ENCODE assay signal across 24 cellular contexts in genomic region chr21:26683996-26684395, GRCh38.
DNase-seq lines count a peak whose midpoint lies in the region; ATAC-seq and TF ChIP-seq lines count a peak whose summit lies in the region.
"Had no signal": no experiment of that assay in that cellular context is flagged by ENCODE, and none has a peak within 500 bp of the region (broad histone marks: within the 10 kb centered on the region; RNA-seq: fewer than 3 reads in every experiment).

No MANE protein-coding gene starts in this region.

- no peaks in the 10 kb centered on the region for H3K27me3 ChIP-seq in breast epithelium
- H3K27me3 ChIP-seq in PC-3 (ENCODE audit: low read length), result no peaks in the 10 kb centered on the region
- H3K27me3 ChIP-seq: BLaER1 treated with 17β-estradiol and CSF1 and Interleukin-3, amounts not matched to agents 10 nM and 100 nM had no signal

- CTCF ChIA-PET in MCF 10A (lab: Yijun Ruan, JAX), result no interaction called here
- CTCF ChIA-PET in PC-3 (lab: Charles Lee), result no interaction called here

- H3K4me3 Mint-ChIP-seq in MCF 10A (ENCODE audit: unreplicated experiment), result no peak overlapping the region
- H3K4me3 Mint-ChIP-seq in activated T-helper 2 cell treated with anti-CD3 and anti-CD28 coated beads, Interferon-gamma antibody, Interleukin-2, Interleukin-4, amounts not matched to agents 10 μg/mL and 5 μg/mL and 100 μg/mL, durations not matched to agents 14 hours and 24 hours and 36 hours (ENCODE audit: low read depth), result no peak overlapping the region
- H3K4me3 Mint-ChIP-seq: B cell; CD14-positive monocyte; CD4-positive, alpha-beta memory T cell; CD4-positive, CD25-positive, alpha-beta regulatory T cell; CD8-positive, alpha-beta memory T cell had no signal

- no peaks in the 10 kb centered on the region for H3K79me2 ChIP-seq in PC-3 (ENCODE audit: low read length)

- intact Hi-C loops in MCF 10A (cut with micrococcal nuclease), result no loop called here
- intact Hi-C loops in breast epithelium (cut with DNase I; ENCODE audit: low total_unique reads), result no loop called here
- intact Hi-C loops in PC-3 (cut with micrococcal nuclease), result loop anchor here (2.0 kb wide), 1 partner anchor 293 kb away; no protein-coding TSS in a partner anchor
- intact Hi-C loops in activated T-helper 2 cell treated with anti-CD3 and anti-CD28 coated beads, Interferon-gamma antibody, Interleukin-2, Interleukin-4, amounts not matched to agents 10 μg/mL and 5 μg/mL and 100 μg/mL, durations not matched to agents 14 hours and 24 hours and 36 hours (cut with micrococcal nuclease), result no loop called here

- POLR2A ChIA-PET in MCF 10A (lab: Yijun Ruan, JAX) (no interaction called here), PC-3 (lab: Charles Lee; ENCODE audit: unreplicated experiment) (no interaction called here)

- no peak for ATAC-seq in PC-3
- ATAC-seq: A549, GM12878 had no signal

- H3K36me3 Mint-ChIP-seq in MCF 10A (ENCODE audit: insufficient read depth, unreplicated experiment), result no peaks in the 10 kb centered on the region
- no peaks in the 10 kb centered on the region for H3K36me3 Mint-ChIP-seq in activated T-helper 2 cell treated with anti-CD3 and anti-CD28 coated beads, Interferon-gamma antibody, Interleukin-2, Interleukin-4, amounts not matched to agents 10 μg/mL and 5 μg/mL and 100 μg/mL, durations not matched to agents 14 hours and 24 hours and 36 hours (ENCODE audit: low read depth)
- H3K36me3 Mint-ChIP-seq: CD14-positive monocyte; CD4-positive, alpha-beta memory T cell; CD4-positive, CD25-positive, alpha-beta regulatory T cell; CD8-positive, alpha-beta memory T cell had no signal

- no peaks in the 10 kb centered on the region for H3K27me3 Mint-ChIP-seq in MCF 10A (ENCODE audit: insufficient read depth, unreplicated experiment)
- H3K27me3 Mint-ChIP-seq in activated T-helper 2 cell treated with anti-CD3 and anti-CD28 coated beads, Interferon-gamma antibody, Interleukin-2, Interleukin-4, amounts not matched to agents 10 μg/mL and 5 μg/mL and 100 μg/mL, durations not matched to agents 14 hours and 24 hours and 36 hours (ENCODE audit: low read depth), result no peaks in the 10 kb centered on the region
- H3K27me3 Mint-ChIP-seq: B cell; CD4-positive, CD25-positive, alpha-beta regulatory T cell; CD8-positive, alpha-beta memory T cell had no signal

- H3K9me3 ChIP-seq in breast epithelium, result no peaks in the 10 kb centered on the region
- H3K9me3 ChIP-seq in PC-3 (ENCODE audit: low read length), result no peaks in the 10 kb centered on the region
- H3K9me3 ChIP-seq: A549 had no signal

- DNase-seq in MCF 10A (ENCODE audit: unreplicated experiment) (peak; percentile 2), breast epithelium (ENCODE audit: low spot score in 2 of 2) (no peak), PC-3 (peak; percentile 15), epithelial cell of esophagus (ENCODE audit: low read depth) (peak; percentile 54), RPMI8226 (no peak)
- no peak for DNase-seq in activated T-helper 2 cell treated with anti-CD3 and anti-CD28 coated beads, Interferon-gamma antibody, Interleukin-2, Interleukin-4, amounts not matched to agents 10 μg/mL and 5 μg/mL and 100 μg/mL, durations not matched to agents 14 hours and 24 hours and 36 hours (ENCODE audit: low spot score)
- DNase-seq: AML-193; CD4-positive, alpha-beta memory T cell; CD4-positive, CD25-positive, alpha-beta regulatory T cell; CD8-positive, alpha-beta memory T cell; COR-L47; DMS 273 treated with DMSO at 0.1 percent for 48 hours; DMS153; DMS53; DMS79; DND-41; EL; GDM1 had no signal

- TF ChIP-seq POLR2A in breast epithelium (IDR thresholded peaks at IDR 0.05), result no peak

- no peak overlapping the region for H3K27ac Mint-ChIP-seq in MCF 10A (ENCODE audit: low read depth, unreplicated experiment)
- H3K27ac Mint-ChIP-seq in activated T-helper 2 cell treated with anti-CD3 and anti-CD28 coated beads, Interferon-gamma antibody, Interleukin-2, Interleukin-4, amounts not matched to agents 10 μg/mL and 5 μg/mL and 100 μg/mL, durations not matched to agents 14 hours and 24 hours and 36 hours, result no peak overlapping the region
- H3K27ac Mint-ChIP-seq: B cell; CD14-positive monocyte; CD4-positive, alpha-beta memory T cell; CD4-positive, CD25-positive, alpha-beta regulatory T cell; CD8-positive, alpha-beta memory T cell had no signal

- no peak overlapping the region for H2AFZ ChIP-seq in PC-3 (ENCODE audit: low read length)

- H3K9me2 ChIP-seq in PC-3 (replicated peaks; ENCODE audit: low read length), result no peaks in the 10 kb centered on the region

- H3K36me3 ChIP-seq in breast epithelium (no peaks in the 10 kb centered on the region), PC-3 (ENCODE audit: low read depth, low read length) (no peaks in the 10 kb centered on the region)
- H3K36me3 ChIP-seq: BLaER1 treated with 17β-estradiol and CSF1 and Interleukin-3, amounts not matched to agents 10 nM and 100 nM had no signal

- no peaks in the 10 kb centered on the region for H4K20me1 ChIP-seq in PC-3 (ENCODE audit: low read length)
- H4K20me1 ChIP-seq: BLaER1 treated with 17β-estradiol and CSF1 and Interleukin-3, amounts not matched to agents 10 nM and 100 nM had no signal

- H3F3A ChIP-seq in PC-3 (ENCODE audit: low read length, unreplicated experiment), result no peaks in the 10 kb centered on the region

- no peaks in the 10 kb centered on the region for H3K4me1 Mint-ChIP-seq in MCF 10A (ENCODE audit: insufficient read depth, unreplicated experiment)
- peaks cover 2% of the 10 kb centered on the region for H3K4me1 Mint-ChIP-seq in activated T-helper 2 cell treated with anti-CD3 and anti-CD28 coated beads, Interferon-gamma antibody, Interleukin-2, Interleukin-4, amounts not matched to agents 10 μg/mL and 5 μg/mL and 100 μg/mL, durations not matched to agents 14 hours and 24 hours and 36 hours (ENCODE audit: low read depth)
- H3K4me1 Mint-ChIP-seq: CD14-positive monocyte had no signal

- no peak overlapping the region for H3K4me2 ChIP-seq in PC-3 (ENCODE audit: low read length)
- H3K4me2 ChIP-seq: A549; BLaER1 treated with 17β-estradiol and CSF1 and Interleukin-3, amounts not matched to agents 10 nM and 100 nM had no signal

- H3K4me1 ChIP-seq in breast epithelium (no peaks in the 10 kb centered on the region), PC-3 (ENCODE audit: insufficient read depth, low read length) (peaks cover 31% of the 10 kb centered on the region)
- H3K4me1 ChIP-seq: A549 had no signal

- H3K4me3 ChIP-seq in breast epithelium (no peak overlapping the region), PC-3 (ENCODE audit: low read length) (no peak overlapping the region), epithelial cell of esophagus (ENCODE audit: low read length) (no peak overlapping the region)
- H3K4me3 ChIP-seq: A549; BLaER1 treated with 17β-estradiol and CSF1 and Interleukin-3, amounts not matched to agents 10 nM and 100 nM; GM12878 had no signal

- BruUV-seq in MCF 10A (replicated peaks; lab: Mats Ljungman, UMichigan), result no TSS peak
- no TSS peak for BruUV-seq in PC-3 (replicated peaks; lab: Mats Ljungman, UMichigan)

- H3K27ac ChIP-seq in breast epithelium (no peak overlapping the region), PC-3 (ENCODE audit: low read length) (no peak overlapping the region)
- H3K27ac ChIP-seq: 22Rv1; A549; BLaER1 treated with 17β-estradiol and CSF1 and Interleukin-3, amounts not matched to agents 10 nM and 100 nM had no signal

- TF ChIP-seq CTCF in MCF 10A (IDR thresholded peaks at IDR 0.05; ENCODE audit: unreplicated experiment), result no peak
- TF ChIP-seq CTCF in breast epithelium (IDR thresholded peaks at IDR 0.05), result no peak
- no peak for TF ChIP-seq CTCF in PC-3 (conservative IDR thresholded peaks at IDR 0.05; ENCODE audit: low read depth, low read length)
- TF ChIP-seq CTCF in epithelial cell of esophagus (IDR thresholded peaks at IDR 0.05; ENCODE audit: insufficient read depth, low read depth, low read length, missing control alignments), result no peak

- no peak overlapping the region for H3K9ac ChIP-seq in PC-3 (ENCODE audit: low read length)
- H3K9ac ChIP-seq: BLaER1 treated with 17β-estradiol and CSF1 and Interleukin-3, amounts not matched to agents 10 nM and 100 nM had no signal

- no peaks in the 10 kb centered on the region for H3K9me3 Mint-ChIP-seq in MCF 10A (ENCODE audit: unreplicated experiment)
- no peaks in the 10 kb centered on the region for H3K9me3 Mint-ChIP-seq in activated T-helper 2 cell treated with anti-CD3 and anti-CD28 coated beads, Interferon-gamma antibody, Interleukin-2, Interleukin-4, amounts not matched to agents 10 μg/mL and 5 μg/mL and 100 μg/mL, durations not matched to agents 14 hours and 24 hours and 36 hours

Comparison
In these comparisons a context has a peak if more than half of its experiments do, and no peak if none do; other contexts are left out.
1. DNase-seq: peak in MCF 10A (single experiment), PC-3 (single experiment) and epithelial cell of esophagus (single experiment); none in breast epithelium (0 of 2), activated T-helper 2 cell treated with anti-CD3 and anti-CD28 coated beads, Interferon-gamma antibody, Interleukin-2, Interleukin-4, amounts not matched to agents 10 μg/mL and 5 μg/mL and 100 μg/mL, durations not matched to agents 14 hours and 24 hours and 36 hours (single experiment) and RPMI8226 (single experiment).